In genomic region chr16:1538804-1539520, GRCh38 we compare ENCODE assay signal across 10 cellular contexts. TPM values are rescaled to one million over a fixed set of nuclear protein-coding genes. Genes with fewer than 3 reads are reported as not detected.
DNase-seq lines count a peak whose midpoint lies in the region; ATAC-seq and TF ChIP-seq lines count a peak whose summit lies in the region.
"Had no signal": no experiment of that assay in that cellular context is flagged by ENCODE, and none has a peak within 500 bp of the region (broad histone marks: within the 10 kb centered on the region; RNA-seq: fewer than 3 reads in every experiment).

No MANE protein-coding gene starts in this region.

- H3K9me3 ChIP-seq in colonic mucosa, result no peaks in the 10 kb centered on the region

- POLR2A ChIA-PET in naive thymus-derived CD8-positive, alpha-beta T cell (lab: Charles Lee), result interaction anchor here (0.6 to 11.3 kb wide), 10 partner anchors 7 to 426 kb away, joined by 3 to 135 read pairs (median 12); partner anchors contain the start of genes CRAMP1, IFT140, MAPK8IP3 and RPS2

- ATAC-seq in naive thymus-derived CD8-positive, alpha-beta T cell, result peak; percentile 19 to 31
- ATAC-seq in HG02610 (IDR thresholded peaks at IDR 0.05; ENCODE audit: unreplicated experiment), result no peak

- peak overlapping the region in 9 of 10 donors; percentile 68 to 97 (median 91) for H3K27ac Mint-ChIP-seq in naive thymus-derived CD8-positive, alpha-beta T cell

- no peaks in the 10 kb centered on the region for H3K4me1 ChIP-seq in colonic mucosa

- peak; percentile 95 to 99 for DNase-seq in NCI-H524 (lab: John Stamatoyannopoulos, UW)
- peak; percentile 45 for DNase-seq in activated naive CD4-positive, alpha-beta T cell treated with anti-CD3 and anti-CD28 coated beads, Interleukin-2, amount 50 U/mL, for 16 hours
- peak in 6 of 10 donors; percentile 18 to 47 (median 34) for DNase-seq in naive thymus-derived CD8-positive, alpha-beta T cell
- no peak for DNase-seq in midbrain (lab: John Stamatoyannopoulos, UW)
- DNase-seq in middle frontal gyrus (ENCODE audit: extremely low spot score, low spot score), result no peak
- DNase-seq in colonic mucosa, result no peak
- DNase-seq: NCI-H526 treated with DMSO at 0.1 percent for 48 hours had no signal

- no peaks in the 10 kb centered on the region for H3K36me3 ChIP-seq in colonic mucosa

- H3K27me3 Mint-ChIP-seq in naive thymus-derived CD8-positive, alpha-beta T cell, result no peaks in the 10 kb centered on the region

- peak overlapping the region; percentile 96 to 99 (median 98) for H3K4me3 Mint-ChIP-seq in naive thymus-derived CD8-positive, alpha-beta T cell

- no peaks in the 10 kb centered on the region for H3K27me3 ChIP-seq in colonic mucosa

- H3K4me1 Mint-ChIP-seq in naive thymus-derived CD8-positive, alpha-beta T cell, result peaks cover 27 to 80% (median 78%) of the 10 kb centered on the region in 4 donors

- peaks cover 18 to 73% (median 20%) of the 10 kb centered on the region in 3 donors for H3K36me3 Mint-ChIP-seq in naive thymus-derived CD8-positive, alpha-beta T cell

- H3K9ac ChIP-seq in colonic mucosa (ENCODE audit: low read depth in 2 of 2, low read length in 2 of 2), result peak overlapping the region in 1 of 2 donors; percentile 12

- H3K27ac ChIP-seq in colonic mucosa, result no peak overlapping the region

- no peak overlapping the region for H3K4me3 ChIP-seq in colonic mucosa

- TF ChIP-seq CTCF in GM12873 (IDR thresholded peaks at IDR 0.05; ENCODE audit: insufficient read depth, low read depth, low read length, missing control alignments) (peak; percentile 28), colonic mucosa (IDR thresholded peaks at IDR 0.05) (no peak)

- intact Hi-C loops in colonic mucosa (cut with DNase I), result no loop called here

- H3K9me3 Mint-ChIP-seq in naive thymus-derived CD8-positive, alpha-beta T cell, result no peaks in the 10 kb centered on the region

RNA-seq across cellular contexts. Expression of gene TMEM204, which starts 5.5 kb away (rescaled TPM):
- 100 to 1,000 TPM; 186 to 196 TPM for total RNA-seq in naive thymus-derived CD8-positive, alpha-beta T cell
- polyA plus RNA-seq in naive thymus-derived CD8-positive, alpha-beta T cell, result 100 to 1,000 TPM in 2 of 3 donors, 10 to 100 TPM in 1; 95.9 to 135 (median 125) TPM
- total RNA-seq in colonic mucosa, result 1 to 10 TPM; 2.9 to 5.0 TPM
- total RNA-seq: epithelial cell of proximal tubule had no signal

RNA-seq across cellular contexts. Expression of gene TELO2, which starts 45.8 kb away (rescaled TPM):
- total RNA-seq in naive thymus-derived CD8-positive, alpha-beta T cell, result 10 to 100 TPM; 42.6 to 51.5 TPM
- 10 to 100 TPM in 2 of 3 donors, 1 to 10 TPM in 1; 9.8 to 18.1 (median 14.9) TPM for polyA plus RNA-seq in naive thymus-derived CD8-positive, alpha-beta T cell
- total RNA-seq in colonic mucosa, result 10 to 100 TPM; 18.4 to 76.0 TPM

RNA-seq across cellular contexts. Expression of gene PTX4, which starts 50.2 kb away (rescaled TPM):
- total RNA-seq in naive thymus-derived CD8-positive, alpha-beta T cell, result not detected
- not detected for polyA plus RNA-seq in naive thymus-derived CD8-positive, alpha-beta T cell
- not detected for total RNA-seq in colonic mucosa
- total RNA-seq: epithelial cell of proximal tubule had no signal

Comparison
In these comparisons a context has a peak if more than half of its experiments do, and no peak if none do; other contexts are left out.
1. DNase-seq: peak in NCI-H524 (2 of 2), activated naive CD4-positive, alpha-beta T cell treated with anti-CD3 and anti-CD28 coated beads, Interleukin-2, amount 50 U/mL, for 16 hours (single experiment) and naive thymus-derived CD8-positive, alpha-beta T cell (6 of 10); none in midbrain (single experiment), middle frontal gyrus (single experiment) and colonic mucosa (single experiment).
2. RNA of gene TMEM204, which starts 5.5 kb away (total RNA-seq): 186 to 196 TPM in naive thymus-derived CD8-positive, alpha-beta T cell; 2.9 to 5.0 TPM in colonic mucosa; every median in the first group is over 10 times any median in the second.